Comparison of ENCODE assay signal across 24 cellular contexts in genomic region chr1:171937938-171938337, GRCh38.
DNase-seq lines count a peak whose midpoint lies in the region; ATAC-seq and TF ChIP-seq lines count a peak whose summit lies in the region.
"Had no signal": no experiment of that assay in that cellular context is flagged by ENCODE, and none has a peak within 500 bp of the region (broad histone marks: within the 10 kb centered on the region; RNA-seq: fewer than 3 reads in every experiment).

No MANE protein-coding gene starts in this region.

- peaks cover 54% of the 10 kb centered on the region for H3K4me1 Mint-ChIP-seq in GM23338
- H3K4me1 Mint-ChIP-seq: CD14-positive monocyte; CD4-positive, alpha-beta memory T cell; CD4-positive, CD25-positive, alpha-beta regulatory T cell; CD8-positive, alpha-beta memory T cell had no signal

- TF ChIP-seq CTCF in GM23338 (conservative IDR thresholded peaks at IDR 0.05; ENCODE audit: low read depth in 2 of 2) (no peak), OCI-LY3 (IDR thresholded peaks at IDR 0.05; ENCODE audit: low read depth, low read length) (no peak)

- H3K79me2 ChIP-seq in GM23338 (replicated peaks; ENCODE audit: insufficient read depth) (no peaks in the 10 kb centered on the region), OCI-LY3 (ENCODE audit: low read length) (no peaks in the 10 kb centered on the region)

- peaks cover 57% of the 10 kb centered on the region for H3K4me1 ChIP-seq in GM23338 (ENCODE audit: insufficient read depth)
- peaks cover 33% of the 10 kb centered on the region for H3K4me1 ChIP-seq in OCI-LY3 (ENCODE audit: low read length)
- H3K4me1 ChIP-seq: BE2C, BLaER1 had no signal

- no peaks in the 10 kb centered on the region for H3K36me3 ChIP-seq in GM23338 (ENCODE audit: insufficient read depth)
- no peaks in the 10 kb centered on the region for H3K36me3 ChIP-seq in OCI-LY3 (replicated peaks; ENCODE audit: low read depth, low read length)
- H3K36me3 ChIP-seq: BE2C, BLaER1 had no signal

- no peak overlapping the region for H2AFZ ChIP-seq in GM23338
- H2AFZ ChIP-seq in OCI-LY3 (ENCODE audit: low read depth, low read length), result 0 out of 2 replicates have a peak overlapping the region, but pooled peaks have one; percentile 22

- DNase-seq in GM23338 (ENCODE audit: low spot score), result no peak
- DNase-seq in cerebellar cortex (ENCODE audit: low spot score), result peak; percentile 33
- no peak for DNase-seq in SKM-1 (lab: John Stamatoyannopoulos, UW; ENCODE audit: unreplicated experiment)
- DNase-seq in inferior parietal cortex (ENCODE audit: extremely low spot score), result no peak
- DNase-seq in iPS-NIHi11 (ENCODE audit: low spot score), result no peak
- DNase-seq: 8988T; ACHN; BE2C; C1 segment of cervical spinal cord; CD4-positive, alpha-beta memory T cell; CD4-positive, CD25-positive, alpha-beta regulatory T cell; CD8-positive, alpha-beta memory T cell; COR-L47; DMS 273 treated with DMSO at 0.1 percent for 48 hours; DMS153; DMS53; DMS79; DND-41; EL; GF-D8 had no signal

- H3K27ac Mint-ChIP-seq in GM23338, result peak overlapping the region; percentile 5; the same call in 1 of the 2 replicates
- H3K27ac Mint-ChIP-seq: CD14-positive monocyte; CD4-positive, alpha-beta memory T cell; CD4-positive, CD25-positive, alpha-beta regulatory T cell; CD8-positive, alpha-beta memory T cell had no signal

- H3K4me2 ChIP-seq in GM23338 (no peak overlapping the region), OCI-LY3 (ENCODE audit: low read length) (peak overlapping the region; percentile 47)
- H3K4me2 ChIP-seq: BLaER1 had no signal

- H3K4me3 ChIP-seq in GM23338 (no peak overlapping the region), OCI-LY3 (ENCODE audit: low read length) (no peak overlapping the region)
- H3K4me3 ChIP-seq: BLaER1 had no signal

- no peaks in the 10 kb centered on the region for H3K27me3 ChIP-seq in GM23338 (ENCODE audit: insufficient read depth)
- no peaks in the 10 kb centered on the region for H3K27me3 ChIP-seq in OCI-LY3 (ENCODE audit: low read depth, low read length)
- H3K27me3 ChIP-seq: BE2C, BLaER1 had no signal

- H3K36me3 Mint-ChIP-seq in GM23338 (ENCODE audit: low read depth), result no peaks in the 10 kb centered on the region
- H3K36me3 Mint-ChIP-seq: CD14-positive monocyte; CD4-positive, alpha-beta memory T cell; CD8-positive, alpha-beta memory T cell had no signal

- H3K4me3 Mint-ChIP-seq in GM23338, result no peak overlapping the region
- H3K4me3 Mint-ChIP-seq: CD14-positive monocyte; CD4-positive, alpha-beta memory T cell; CD4-positive, CD25-positive, alpha-beta regulatory T cell; CD8-positive, alpha-beta memory T cell had no signal

- H3K9ac ChIP-seq in OCI-LY3 (ENCODE audit: low read length), result no peak overlapping the region
- H3K9ac ChIP-seq: BLaER1 had no signal

- H3K27ac ChIP-seq in GM23338 (ENCODE audit: low read depth) (no peak overlapping the region), OCI-LY3 (ENCODE audit: low read length) (peak overlapping the region; percentile 21)
- H3K27ac ChIP-seq: BLaER1 had no signal

- H4K20me1 ChIP-seq in GM23338 (replicated peaks; ENCODE audit: insufficient read depth) (no peaks in the 10 kb centered on the region), OCI-LY3 (ENCODE audit: insufficient read depth, low read length) (no peaks in the 10 kb centered on the region)
- H4K20me1 ChIP-seq: BLaER1 had no signal

- H3K9me3 Mint-ChIP-seq in GM23338, result no peaks in the 10 kb centered on the region
- H3K9me3 Mint-ChIP-seq: CD8-positive, alpha-beta memory T cell had no signal

- no peaks in the 10 kb centered on the region for H3K9me3 ChIP-seq in OCI-LY3 (ENCODE audit: insufficient read depth, low read length)
- H3K9me3 ChIP-seq: BE2C, BLaER1 had no signal

- H3F3A ChIP-seq in GM23338 (replicated peaks; ENCODE audit: low read depth), result no peaks in the 10 kb centered on the region

- H3K27me3 Mint-ChIP-seq in GM23338 (ENCODE audit: insufficient read depth, low read depth, poor library complexity), result no peaks in the 10 kb centered on the region
- H3K27me3 Mint-ChIP-seq: CD4-positive, CD25-positive, alpha-beta regulatory T cell had no signal

- no peak for ATAC-seq in GM23338
- ATAC-seq in GM18867 (IDR thresholded peaks at IDR 0.05; ENCODE audit: unreplicated experiment), result no peak

- H3K9me2 ChIP-seq in GM23338 (ENCODE audit: insufficient read depth), result no peaks in the 10 kb centered on the region

TF ChIP-seq in GM23338, 12 proteins besides CTCF, POLR2A, EP300 and RAD21 (continues in another document):
- TF ChIP-seq ZNF331 (CRISPR knock-in tag; IDR thresholded peaks at IDR 0.05; ENCODE audit: low read depth), result no peak
- no peak for TF ChIP-seq CREB1 (CRISPR knock-in tag; IDR thresholded peaks at IDR 0.05; ENCODE audit: low read depth)
- no peak for TF ChIP-seq REST (IDR thresholded peaks at IDR 0.05; ENCODE audit: unreplicated experiment)
- TF ChIP-seq POLR2AphosphoS5 (IDR thresholded peaks at IDR 0.05; ENCODE audit: low read depth), result no peak
- no peak for TF ChIP-seq EZH2phosphoT487 (IDR thresholded peaks at IDR 0.05; ENCODE audit: unreplicated experiment)
- no peak for TF ChIP-seq STAT1 (IDR thresholded peaks at IDR 0.05; ENCODE audit: unreplicated experiment)
- no peak for TF ChIP-seq EZH2 (IDR thresholded peaks at IDR 0.05; ENCODE audit: low read depth, unreplicated experiment)
